Comparison of ENCODE assay signal across 9 cellular contexts in the genomic region with DNA sequence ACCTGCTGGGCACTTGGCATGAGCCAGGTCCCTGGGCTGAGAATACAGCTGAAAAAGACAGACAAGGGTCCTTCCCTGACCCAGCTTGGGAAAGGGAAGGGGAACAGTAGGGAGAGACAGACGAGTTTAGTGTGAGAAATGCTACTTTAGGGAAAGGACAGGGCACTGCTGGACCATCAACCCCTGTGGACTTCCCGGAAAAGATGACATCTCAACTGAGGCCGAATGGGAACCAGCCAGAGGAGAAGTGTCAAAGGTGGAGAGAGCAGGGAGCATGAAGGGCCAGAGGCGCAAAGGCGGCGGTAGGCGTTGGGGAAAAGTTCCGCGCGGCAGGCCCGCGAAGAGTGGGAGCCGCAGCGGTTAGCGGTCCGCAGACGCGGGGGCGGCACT. TPM values are rescaled to one million over a fixed set of nuclear protein-coding genes. Genes with fewer than 3 reads are reported as not detected.
DNase-seq lines count a peak whose midpoint lies in the region; ATAC-seq, FAIRE-seq and TF ChIP-seq lines count a peak whose summit lies in the region.
"Had no signal": no experiment of that assay in that cellular context is flagged by ENCODE, and none has a peak within 500 bp of the region (broad histone marks: within the 10 kb centered on the region; RNA-seq: fewer than 3 reads in every experiment).

No MANE protein-coding gene starts in this region.

- peak overlapping the region; percentile 99 for H3K4me2 ChIP-seq in mesendoderm (ENCODE audit: low read length)

- H4K8ac ChIP-seq in mesendoderm (ENCODE audit: low read depth, low read length), result no peak overlapping the region

- H3K27ac ChIP-seq in HUES64 (ENCODE audit: low read depth, low read length), result no peak overlapping the region
- no peak overlapping the region for H3K27ac ChIP-seq in mesendoderm (ENCODE audit: low read depth, low read length)
- peak overlapping the region; percentile 88 for H3K27ac ChIP-seq in vagina

- no peak overlapping the region for H2BK120ac ChIP-seq in mesendoderm (ENCODE audit: low read depth, low read length)

- H3K23ac ChIP-seq in mesendoderm (ENCODE audit: low read length), result peak overlapping the region; percentile 15

- 2% methylated on average over 19 of the region's 19 CpGs for WGBS in HUES64
- no CpG with 5 or more reads among the region's 19 CpGs for WGBS in mesendoderm (ENCODE audit: extremely low coverage, insufficient coverage, low lambda C conversion rate)

- FAIRE-seq in GM19239 (lab: Jason Lieb, UNC), result no peak

- H3K9ac ChIP-seq in HUES64 (ENCODE audit: low read depth, low read length) (peak overlapping the region; percentile 68), mesendoderm (ENCODE audit: low read length) (peak overlapping the region; percentile 86)

- peak overlapping the region; percentile 89 for H3K56ac ChIP-seq in mesendoderm (ENCODE audit: low read length)

- intact Hi-C loops in vagina (cut with DNase I), result no loop called here

- peaks cover 10% of the 10 kb centered on the region for H3K79me2 ChIP-seq in mesendoderm (ENCODE audit: control insufficient read depth, insufficient read depth, low read length)

- H3K79me1 ChIP-seq in mesendoderm (ENCODE audit: low read length), result peaks cover 12% of the 10 kb centered on the region

- H3K4ac ChIP-seq in mesendoderm (ENCODE audit: low read depth, low read length), result no peak overlapping the region

- H2AK5ac ChIP-seq in mesendoderm (ENCODE audit: low read length), result no peak overlapping the region

- peak overlapping the region; percentile 82 for H3K4me3 ChIP-seq in HUES64 (ENCODE audit: low read length)
- H3K4me3 ChIP-seq in mesendoderm (ENCODE audit: low read length), result peak overlapping the region; percentile 84
- H3K4me3 ChIP-seq in vagina, result peak overlapping the region; percentile 99

- ATAC-seq in HG03460 (IDR thresholded peaks at IDR 0.05; ENCODE audit: unreplicated experiment), result no peak
- ATAC-seq in GM21515 (IDR thresholded peaks at IDR 0.05; ENCODE audit: unreplicated experiment), result no peak

- no peak overlapping the region for H2BK15ac ChIP-seq in mesendoderm (replicated peaks; ENCODE audit: low read depth)

- H3K4me1 ChIP-seq in HUES64 (ENCODE audit: insufficient read depth, low read length) (peaks cover 8% of the 10 kb centered on the region; the same call in 1 of the 2 replicates), mesendoderm (ENCODE audit: control insufficient read depth, low read depth, low read length) (peaks cover 6% of the 10 kb centered on the region), vagina (peaks cover 26% of the 10 kb centered on the region)

- peak; percentile 80 for DNase-seq in CD1c-positive myeloid dendritic cell (ENCODE audit: extremely low spot score)
- peak; percentile 43 for DNase-seq in astrocyte of the hippocampus (ENCODE audit: low read depth, low spot score)
- no peak for DNase-seq in mesendoderm
- DNase-seq in vagina (ENCODE audit: extremely low spot score in 2 of 2), result peak in 1 of 2 donors; percentile 56
- no peak for DNase-seq in GM19239 (ENCODE audit: insufficient read length, low spot score)

- H3K9me3 ChIP-seq in HUES64 (ENCODE audit: insufficient read depth, low read depth, low read length) (no peaks in the 10 kb centered on the region), vagina (no peaks in the 10 kb centered on the region)

- H4K5ac ChIP-seq in mesendoderm (ENCODE audit: low read length), result no peak overlapping the region

- no peak for TF ChIP-seq CTCF in vagina (IDR thresholded peaks at IDR 0.05)

- no peak for TF ChIP-seq POLR2A in vagina (IDR thresholded peaks at IDR 0.05)

- no peak overlapping the region for H2BK5ac ChIP-seq in mesendoderm (ENCODE audit: low read length)

- H3K18ac ChIP-seq in mesendoderm (ENCODE audit: low read length), result no peak overlapping the region

- H3K27me3 ChIP-seq in HUES64 (ENCODE audit: insufficient read depth, low read length) (peaks cover 12% of the 10 kb centered on the region), mesendoderm (ENCODE audit: insufficient read depth, low read length, poor library complexity) (no peaks in the 10 kb centered on the region), vagina (no peaks in the 10 kb centered on the region)

- H3K36me3 ChIP-seq in HUES64 (ENCODE audit: insufficient read depth, low read length) (peaks cover 15% of the 10 kb centered on the region), mesendoderm (ENCODE audit: control insufficient read depth, insufficient read depth, low read length) (no peaks in the 10 kb centered on the region), vagina (peaks cover 0 to 12% of the 10 kb centered on the region in 2 donors)

RNA-seq across cellular contexts. Expression of a gene that starts 0.6 kb away (rescaled TPM):
- polyA plus RNA-seq in HUES64 (2013, experiment 1 of 2), result 22.2 TPM
- 21.3 TPM for polyA plus RNA-seq in HUES64 (2013, experiment 2 of 2)
- 28.9 TPM for polyA plus RNA-seq in mesendoderm (2013, experiment 1 of 2)
- polyA plus RNA-seq in mesendoderm (2013, experiment 2 of 2), result 31.3 TPM
- total RNA-seq in vagina, result 29.0 TPM

RNA-seq across cellular contexts. Expression of a gene that starts 15.6 kb away (rescaled TPM):
- 0.55 TPM for polyA plus RNA-seq in HUES64 (2013, experiment 1 of 2)
- polyA plus RNA-seq in HUES64 (2013, experiment 2 of 2), result 0.63 TPM
- 0.72 TPM for polyA plus RNA-seq in mesendoderm (2013, experiment 1 of 2)
- polyA plus RNA-seq in mesendoderm (2013, experiment 2 of 2), result 0.53 TPM
- 4.9 TPM for total RNA-seq in vagina
- total RNA-seq: NCI-H460 had no signal

RNA-seq across cellular contexts. Expression of a gene that starts 58.4 kb away (rescaled TPM):
- polyA plus RNA-seq in HUES64 (2013, experiment 1 of 2), result not detected
- polyA plus RNA-seq in HUES64 (2013, experiment 2 of 2), result 0.19 TPM
- not detected for polyA plus RNA-seq in mesendoderm (2013, experiment 1 of 2)
- polyA plus RNA-seq in mesendoderm (2013, experiment 2 of 2), result not detected
- total RNA-seq in vagina, result not detected

Comparison
In these comparisons a context has a peak if more than half of its experiments do, and no peak if none do; other contexts are left out.
1. DNase-seq: peak in CD1c-positive myeloid dendritic cell (single experiment) and astrocyte of the hippocampus (single experiment); none in mesendoderm (single experiment) and GM19239 (single experiment).
2. Peak in every context shown above with its lines, with median percentiles within 50 percentile points of each other: H3K4me3 ChIP-seq.